Comparison of ENCODE assay signal across 16 cellular contexts in the genomic region with DNA sequence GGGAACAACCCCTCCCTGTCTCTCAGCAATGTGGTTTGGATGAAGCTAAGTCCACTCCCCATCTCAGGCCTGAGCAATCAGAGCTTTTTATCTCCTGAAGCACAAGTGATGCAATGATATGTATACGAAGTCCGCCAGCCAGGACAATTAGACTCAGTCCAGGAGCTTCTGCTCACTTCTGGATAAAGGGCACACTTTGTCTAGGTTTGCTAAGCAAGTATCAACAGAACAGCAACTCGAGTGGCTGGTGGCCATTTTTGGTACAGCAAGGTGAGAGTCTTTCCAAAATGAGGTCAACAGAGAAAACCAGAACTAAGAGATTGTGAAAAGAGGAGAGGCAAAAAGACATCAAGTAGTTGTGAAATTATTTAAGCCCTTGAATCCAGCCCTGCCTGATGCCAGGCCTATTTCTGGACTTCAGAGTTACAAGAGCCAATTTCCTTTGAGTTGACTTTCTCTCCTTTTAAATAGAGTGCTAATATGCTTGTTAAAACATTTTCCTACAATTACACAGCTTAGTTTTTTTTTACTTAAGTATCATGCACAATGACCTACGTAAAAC. TPM values are rescaled to one million over a fixed set of nuclear protein-coding genes. Genes with fewer than 3 reads are reported as not detected.
DNase-seq lines count a peak whose midpoint lies in the region; TF ChIP-seq lines count a peak whose summit lies in the region.
"Had no signal": no experiment of that assay in that cellular context is flagged by ENCODE, and none has a peak within 500 bp of the region (broad histone marks: within the 10 kb centered on the region; RNA-seq: fewer than 3 reads in every experiment).

No MANE protein-coding gene starts in this region.

- TF ChIP-seq CTCF in Loucy (conservative IDR thresholded peaks at IDR 0.05; ENCODE audit: low read length) (peak; percentile 29; the same call in 1 of the 2 replicates), GM13976 (IDR thresholded peaks at IDR 0.05; ENCODE audit: borderline replicate concordance, control extremely low read depth, extremely low read depth, insufficient read depth, missing control alignments) (no peak)

- no peaks in the 10 kb centered on the region for H3K79me1 ChIP-seq in trophoblast cell (ENCODE audit: low read length)

- peak; percentile 8 for DNase-seq in SKM-1 treated with dmso at 0.1 percent for 144 hours (lab: John Stamatoyannopoulos, UW; ENCODE audit: unreplicated experiment)
- DNase-seq in SKM-1 (lab: John Stamatoyannopoulos, UW; ENCODE audit: unreplicated experiment): no peak
- peak; percentile 3 for DNase-seq in fibroblast of peridontal ligament (ENCODE audit: extremely low read depth)
- no peak for DNase-seq in trophoblast cell
- DNase-seq in SIG-M5 (lab: John Stamatoyannopoulos, UW): no peak
- no peak for DNase-seq in NCI-H82 (lab: John Stamatoyannopoulos, UW)
- no peak for DNase-seq in GM13976 (ENCODE audit: low spot score)
- DNase-seq: C1 segment of cervical spinal cord, DMS 273 treated with DMSO at 0.1 percent for 48 hours, IMR-90, NCI-H1436 treated with DMSO at 0.1 percent for 48 hours, NCI-H2029 treated with DMSO at 0.1 percent for 48 hours, NCI-H510A treated with DMSO at 0.1 percent for 48 hours, Peyer's patch, SHP77 treated with DMSO at 0.1 percent for 48 hours had no signal

- peaks cover 19% of the 10 kb centered on the region; the same call in 1 of the 2 replicates for H3K36me3 ChIP-seq in Loucy (ENCODE audit: insufficient read depth, low read length)
- peaks cover 8 to 12% of the 10 kb centered on the region in 2 experiments for H3K36me3 ChIP-seq in trophoblast cell (ENCODE audit: control insufficient read depth in 1 of 2, insufficient read depth in 2 of 2, low read length in 2 of 2)

- H2BK12ac ChIP-seq in trophoblast cell (ENCODE audit: low read length): no peak overlapping the region

- H3K9me2 ChIP-seq in Loucy (replicated peaks; ENCODE audit: low read depth, low read length): no peaks in the 10 kb centered on the region

- H2BK5ac ChIP-seq in trophoblast cell (ENCODE audit: low read depth, low read length, poor library complexity): no peak overlapping the region

- H3K4me1 ChIP-seq in Loucy (ENCODE audit: insufficient read depth, low read length, poor library complexity, severe bottlenecking): peaks cover 16% of the 10 kb centered on the region
- no peaks in the 10 kb centered on the region for H3K4me1 ChIP-seq in trophoblast cell (ENCODE audit: control insufficient read depth in 1 of 2, insufficient read depth in 2 of 2, low read length in 2 of 2)

- no peak overlapping the region for H3K4ac ChIP-seq in trophoblast cell (ENCODE audit: low read depth, low read length)

- H2AFZ ChIP-seq in Loucy (ENCODE audit: low read length): no peak overlapping the region
- no peak overlapping the region for H2AFZ ChIP-seq in trophoblast cell (ENCODE audit: insufficient read depth, low read length, poor library complexity)

- H4K8ac ChIP-seq in trophoblast cell (ENCODE audit: low read depth, low read length): no peak overlapping the region

- no peak overlapping the region for H3K18ac ChIP-seq in trophoblast cell (ENCODE audit: low read length)

- peaks cover under 1% of the 10 kb centered on the region for H4K20me1 ChIP-seq in Loucy (ENCODE audit: insufficient read depth, low read length, poor library complexity, severe bottlenecking)

- peak overlapping the region; percentile 7 for H3K4me2 ChIP-seq in Loucy (ENCODE audit: low read depth, low read length, poor library complexity, severe bottlenecking)
- H3K4me2 ChIP-seq in trophoblast cell (ENCODE audit: low read length): no peak overlapping the region

- H3F3A ChIP-seq in Loucy (ENCODE audit: low read depth): no peaks in the 10 kb centered on the region

- in situ Hi-C loops in GM13976 (cut with MboI; ENCODE audit: low sequenced_read_pairs, unreplicated experiment): no loop called here

- H3K27ac ChIP-seq in trophoblast cell (ENCODE audit: low read depth, low read length): no peak overlapping the region
- H3K27ac ChIP-seq: Peyer's patch had no signal

- H4K12ac ChIP-seq in trophoblast cell (ENCODE audit: low read depth, low read length): no peak overlapping the region

- no peaks in the 10 kb centered on the region for H3K27me3 ChIP-seq in Loucy (ENCODE audit: insufficient read depth, low read length, poor library complexity, severe bottlenecking)
- H3K27me3 ChIP-seq in trophoblast cell (ENCODE audit: insufficient read depth, low read length): no peaks in the 10 kb centered on the region
- H3K27me3 ChIP-seq: Peyer's patch had no signal

- no peak overlapping the region for H2AK5ac ChIP-seq in trophoblast cell (ENCODE audit: low read length)

- H3K4me3 ChIP-seq in Loucy (ENCODE audit: low read length, poor library complexity, severe bottlenecking) (no peak overlapping the region), trophoblast cell (ENCODE audit: low read depth, low read length) (no peak overlapping the region)
- H3K4me3 ChIP-seq: Peyer's patch had no signal

- no peak overlapping the region for H2BK120ac ChIP-seq in trophoblast cell (ENCODE audit: insufficient read depth, low read length, poor library complexity)

- no peak overlapping the region for H3K14ac ChIP-seq in trophoblast cell (ENCODE audit: low read length)

- H3K79me2 ChIP-seq in Loucy (ENCODE audit: insufficient read depth, low read length) (peaks cover 42% of the 10 kb centered on the region), trophoblast cell (ENCODE audit: control insufficient read depth, insufficient read depth, low read length, poor library complexity) (no peaks in the 10 kb centered on the region)

- H3K9ac ChIP-seq in Loucy (ENCODE audit: low read depth, low read length, poor library complexity, severe bottlenecking): no peak overlapping the region
- H3K9ac ChIP-seq in trophoblast cell (ENCODE audit: low read length): peak overlapping the region; percentile 22

- no CpG with 5 or more reads among the region's 4 CpGs for WGBS in trophoblast cell (ENCODE audit: extremely low coverage, insufficient coverage, insufficient read length)

- H3K9me3 ChIP-seq in Loucy (ENCODE audit: insufficient read depth, low read depth, low read length) (no peaks in the 10 kb centered on the region), trophoblast cell (ENCODE audit: insufficient read depth, low read depth, low read length) (no peaks in the 10 kb centered on the region)
- H3K9me3 ChIP-seq: Peyer's patch had no signal

- H4K91ac ChIP-seq in trophoblast cell (ENCODE audit: low read depth, low read length): no peak overlapping the region

- no peak overlapping the region for H3K23ac ChIP-seq in trophoblast cell (ENCODE audit: low read length)

RNA-seq across cellular contexts. Expression of gene NDUFA8, which starts 8.2 kb away (rescaled TPM):
- 65.5 and 69.1 TPM in 2 replicates for polyA plus RNA-seq in trophoblast cell (2013)

RNA-seq across cellular contexts. Expression of gene MORN5, which starts 8.4 kb away (rescaled TPM):
- polyA plus RNA-seq in trophoblast cell (2013): not detected in 2 replicates
- polyA plus RNA-seq: IMR-90 had no signal

RNA-seq across cellular contexts. Expression of gene TTLL11, which starts 58.2 kb away (rescaled TPM):
- 1.0 and 1.1 TPM in 2 replicates for polyA plus RNA-seq in trophoblast cell (2013)

Comparison
In these comparisons a context has a peak if more than half of its experiments do, and no peak if none do; other contexts are left out.
1. DNase-seq: peak in SKM-1 treated with dmso at 0.1 percent for 144 hours (single experiment) and fibroblast of peridontal ligament (single experiment); none in SKM-1 (single experiment), trophoblast cell (0 of 2), SIG-M5 (single experiment), NCI-H82 (single experiment) and GM13976 (single experiment).